Comparison of ENCODE assay signal across 9 cellular contexts in genomic region chr16:29820730-29821662, GRCh38. TPM values are rescaled to one million over a fixed set of nuclear protein-coding genes. Genes with fewer than 3 reads are reported as not detected.
DNase-seq lines count a peak whose midpoint lies in the region; ATAC-seq and TF ChIP-seq lines count a peak whose summit lies in the region.
"Had no signal": no experiment of that assay in that cellular context is flagged by ENCODE, and none has a peak within 500 bp of the region (broad histone marks: within the 10 kb centered on the region; RNA-seq: fewer than 3 reads in every experiment).

No MANE protein-coding gene starts in this region.

- H3K4ac ChIP-seq in H9 (ENCODE audit: low read depth, low read length): no peak overlapping the region

- H2AFZ ChIP-seq in H9 (ENCODE audit: low read length): no peak overlapping the region

- no peak overlapping the region for H2AK5ac ChIP-seq in H9 (ENCODE audit: insufficient read length, low read length)

- H3K36me3 Mint-ChIP-seq in H9 (ENCODE audit: insufficient read depth in 1 of 3, low read depth in 3 of 3): peaks cover 24 to 38% (median 35%) of the 10 kb centered on the region in 3 experiments

- H3K4me1 Mint-ChIP-seq in H9: peaks cover 39 to 49% of the 10 kb centered on the region in 2 experiments

- H3K27me3 ChIP-seq in H9 (ENCODE audit: insufficient read depth, low read length) (no peaks in the 10 kb centered on the region), RWPE2 (ENCODE audit: insufficient read depth, poor library complexity, severe bottlenecking) (no peaks in the 10 kb centered on the region), muscle layer of colon (ENCODE audit: control insufficient read depth in 1 of 2, insufficient read depth in 2 of 2, low read length in 2 of 2) (no peaks in the 10 kb centered on the region)

- no peak overlapping the region for H3K56ac ChIP-seq in H9 (ENCODE audit: insufficient read length, low read depth, low read length)

- no peak overlapping the region for H3K23ac ChIP-seq in H9 (ENCODE audit: insufficient read length, low read depth, low read length)

- H4K20me1 ChIP-seq in H9 (ENCODE audit: control insufficient read depth, insufficient read depth, insufficient read length): no peaks in the 10 kb centered on the region

- no peaks in the 10 kb centered on the region for H3K79me1 ChIP-seq in H9 (ENCODE audit: insufficient read depth, low read depth, low read length, poor library complexity, severe bottlenecking)

- no peak overlapping the region for H2BK120ac ChIP-seq in H9 (ENCODE audit: low read depth, low read length, poor library complexity, severe bottlenecking)

- no peak overlapping the region for H3K14ac ChIP-seq in H9 (ENCODE audit: insufficient read depth, low read length)

- no peak overlapping the region for H4K91ac ChIP-seq in H9 (ENCODE audit: insufficient read length, low read depth, low read length)

- no peak overlapping the region for H3K4me2 ChIP-seq in H9 (ENCODE audit: insufficient read depth, insufficient read length, low read length)

- no peak overlapping the region; a peak in 1 of 5 replicates for H3K4me3 Mint-ChIP-seq in H9

- H3K27ac ChIP-seq in H9 (ENCODE audit: insufficient read length, low read depth, low read length): no peak overlapping the region
- peak overlapping the region; percentile 93 for H3K27ac ChIP-seq in RWPE2 (ENCODE audit: poor library complexity, severe bottlenecking)
- H3K27ac ChIP-seq in muscle layer of colon (ENCODE audit: low read depth, low read length): peak overlapping the region; percentile 99

- peak overlapping the region; percentile 39 for H3K4me3 ChIP-seq in RWPE2 (ENCODE audit: severe bottlenecking)
- H3K4me3 ChIP-seq in muscle layer of colon (ENCODE audit: low read depth in 1 of 2, low read length in 2 of 2): peak overlapping the region; percentile 92 to 96

- no peak overlapping the region for H2BK20ac ChIP-seq in H9 (ENCODE audit: low read depth, low read length, poor library complexity, severe bottlenecking)

- H3K9me3 Mint-ChIP-seq in H9: no peaks in the 10 kb centered on the region; a peak in 1 of 5 replicates

- TF ChIP-seq CTCF in H9 (conservative IDR thresholded peaks at IDR 0.05) (no peak), RWPE2 (IDR thresholded peaks at IDR 0.05; ENCODE audit: poor library complexity, severe bottlenecking) (no peak)

- no peak overlapping the region for H2BK12ac ChIP-seq in H9 (ENCODE audit: insufficient read length, low read depth, low read length)

- H3K18ac ChIP-seq in H9 (ENCODE audit: insufficient read length, low read depth, low read length): no peak overlapping the region

- no peaks in the 10 kb centered on the region for H3K9me3 ChIP-seq in H9 (ENCODE audit: control insufficient read depth, low read depth, low read length)
- H3K9me3 ChIP-seq in RWPE2 (ENCODE audit: severe bottlenecking): no peaks in the 10 kb centered on the region
- H3K9me3 ChIP-seq in muscle layer of colon (ENCODE audit: low read length): no peaks in the 10 kb centered on the region

- no peak overlapping the region for H4K5ac ChIP-seq in H9 (ENCODE audit: insufficient read length, low read depth, low read length)

- H2BK5ac ChIP-seq in H9 (ENCODE audit: insufficient read length, low read length): no peak overlapping the region

- no peak overlapping the region for H3T11ph ChIP-seq in H9 (ENCODE audit: low read length)

- H3K36me3 ChIP-seq in RWPE2 (ENCODE audit: low read depth): peaks cover 35% of the 10 kb centered on the region
- H3K36me3 ChIP-seq in muscle layer of colon (ENCODE audit: insufficient read depth, low read length): peaks cover 19% of the 10 kb centered on the region

- ATAC-seq in RWPE2 (ENCODE audit: low read depth) (peak; percentile 44), HG02840 (IDR thresholded peaks at IDR 0.05; ENCODE audit: low FRiP score, unreplicated experiment) (no peak)

- no peak overlapping the region for H2BK15ac ChIP-seq in H9 (ENCODE audit: low read depth, low read length)

- DNase-seq in DMS79 (lab: John Stamatoyannopoulos, UW) (peak; percentile 5), H9 (no peak), RWPE2 (ENCODE audit: low spot score) (no peak), NCI-H2107 treated with DMSO at 0.1 percent for 48 hours (lab: John Stamatoyannopoulos, UW; ENCODE audit: unreplicated experiment) (no peak), NCI-H526 treated with DMSO at 0.1 percent for 48 hours (lab: John Stamatoyannopoulos, UW) (no peak)
- DNase-seq in central memory CD4-positive, alpha-beta T cell: peak; percentile 40

- no peaks in the 10 kb centered on the region for H3K4me1 ChIP-seq in H9 (ENCODE audit: insufficient read depth, low read length)
- H3K4me1 ChIP-seq in RWPE2 (ENCODE audit: insufficient read depth, poor library complexity, severe bottlenecking): peaks cover 31% of the 10 kb centered on the region
- peaks cover 66% of the 10 kb centered on the region for H3K4me1 ChIP-seq in muscle layer of colon (ENCODE audit: insufficient read depth, low read length)

- H3K79me2 ChIP-seq in H9 (ENCODE audit: insufficient read depth, low read length): no peaks in the 10 kb centered on the region

- no peaks in the 10 kb centered on the region; the same call in 1 of the 2 replicates for H3K27me3 Mint-ChIP-seq in H9 (ENCODE audit: low read depth)

- no peaks in the 10 kb centered on the region for H3K23me2 ChIP-seq in H9 (ENCODE audit: insufficient read length, low read depth, low read length, poor library complexity, severe bottlenecking)

- H3K9ac ChIP-seq in H9 (ENCODE audit: extremely low read depth, insufficient read length, low read length) (no peak overlapping the region), muscle layer of colon (ENCODE audit: low read length) (peak overlapping the region; percentile 94)

- WGBS in H9 (ENCODE audit: extremely low coverage, insufficient read length, low lambda C conversion rate): no CpG with 5 or more reads among the region's 11 CpGs

- H4K8ac ChIP-seq in H9 (replicated peaks; ENCODE audit: insufficient read length, low read depth, low read length): no peak overlapping the region

- peak overlapping the region in 2 of 3 experiments; percentile 73 to 84; a peak in 3 of 7 replicates for H3K27ac Mint-ChIP-seq in H9

RNA-seq across cellular contexts. Expression of gene MVP, which starts 0.7 kb away (rescaled TPM):
- total RNA-seq in H9 (2021): 2.5 and 3.1 TPM in 2 replicates

RNA-seq across cellular contexts. Expression of gene PAGR1, which starts 5.0 kb away (rescaled TPM):
- total RNA-seq in H9 (2021): 65.3 and 67.8 TPM in 2 replicates

RNA-seq across cellular contexts. Expression of gene PRRT2, which starts 9.0 kb away (rescaled TPM):
- 10.7 and 14.6 TPM in 2 replicates for total RNA-seq in H9 (2021)
- total RNA-seq: SK-MEL-5 had no signal

RNA-seq across cellular contexts. Expression of gene MAZ, which starts 14.7 kb away (rescaled TPM):
- 412 and 414 TPM in 2 replicates for total RNA-seq in H9 (2021)

RNA-seq across cellular contexts. Expression of gene KIF22, which starts 30.4 kb away (rescaled TPM):
- 148 and 151 TPM in 2 replicates for total RNA-seq in H9 (2021)

Comparison
In these comparisons a context has a peak if more than half of its experiments do, and no peak if none do; other contexts are left out.
1. DNase-seq: peak in DMS79 (single experiment) and central memory CD4-positive, alpha-beta T cell (single experiment); none in H9 (single experiment), RWPE2 (single experiment), NCI-H2107 treated with DMSO at 0.1 percent for 48 hours (single experiment) and NCI-H526 treated with DMSO at 0.1 percent for 48 hours (single experiment).